Comparison of ENCODE assay signal across 21 cellular contexts in the genomic region with DNA sequence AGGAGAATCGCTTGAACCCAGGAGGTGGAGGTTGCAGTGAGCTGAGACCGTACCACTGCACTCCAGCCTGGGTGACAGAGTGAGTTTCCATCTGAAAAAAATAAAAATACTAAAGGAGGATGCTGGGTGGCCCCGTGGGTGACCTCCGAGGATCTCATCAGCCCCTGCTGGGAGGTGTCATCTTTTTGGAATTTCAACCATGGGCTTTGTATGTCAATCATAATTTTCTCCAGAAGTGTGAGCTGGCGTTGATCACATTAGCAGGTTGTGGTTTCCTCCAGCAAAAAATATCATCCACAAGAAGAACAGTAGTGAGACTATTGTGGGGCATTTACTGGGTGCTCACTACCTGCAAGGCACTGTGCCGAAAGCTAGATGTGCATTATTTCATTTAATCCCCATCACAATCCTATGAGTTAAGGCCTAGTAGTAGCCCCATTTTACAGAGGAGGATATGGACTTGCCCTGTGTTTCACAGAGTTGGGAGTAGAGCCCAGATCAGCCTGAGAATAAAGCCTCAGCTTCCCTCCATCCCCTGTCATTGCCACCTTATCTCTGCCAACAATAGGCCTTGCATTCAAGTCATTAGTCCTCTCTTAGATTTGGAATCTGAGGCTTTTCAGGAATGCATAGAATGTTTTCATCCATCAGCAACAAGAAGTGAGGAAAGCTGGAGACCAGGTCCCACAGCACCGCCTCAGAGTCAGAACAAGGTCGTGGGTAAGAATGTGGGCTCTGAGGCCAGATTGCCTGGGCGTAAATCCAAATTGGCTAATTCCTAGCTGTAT. TPM values are rescaled to one million over a fixed set of nuclear protein-coding genes. Genes with fewer than 3 reads are reported as not detected.
DNase-seq lines count a peak whose midpoint lies in the region; ATAC-seq and TF ChIP-seq lines count a peak whose summit lies in the region.
"Had no signal": no experiment of that assay in that cellular context is flagged by ENCODE, and none has a peak within 500 bp of the region (broad histone marks: within the 10 kb centered on the region; RNA-seq: fewer than 3 reads in every experiment).

No MANE protein-coding gene starts in this region.

- CTCF ChIA-PET in CD4-positive, alpha-beta memory T cell (lab: Charles Lee; ENCODE audit: partially characterized antibody) = no interaction called here

- TF ChIP-seq POLR2A in heart left ventricle (IDR thresholded peaks at IDR 0.05) = no peak

- no peaks in the 10 kb centered on the region for H3K36me3 Mint-ChIP-seq in CD4-positive, alpha-beta memory T cell
- H3K36me3 Mint-ChIP-seq: activated CD8-positive, alpha-beta memory T cell treated with anti-CD3 and anti-CD28 coated beads, Interleukin-2, amount 10 ng/mL, durations not matched to agents 7 days and 5 days had no signal

- intact Hi-C loops in heart left ventricle (cut with DNase I) = no loop called here
- intact Hi-C loops in CD4-positive, alpha-beta memory T cell (cut with micrococcal nuclease) = no loop called here

- DNase-seq in ELF-1 (ENCODE audit: low read depth, low spot score) (peak; percentile 18), RKO (ENCODE audit: low spot score) (peak; percentile 19), heart left ventricle (peak in 4 of 5 donors; percentile 34 to 81 (median 64)), non-pigmented ciliary epithelial cell (ENCODE audit: low read depth) (peak; percentile 2), GM20000 (ENCODE audit: low spot score) (no peak), HT-29 (ENCODE audit: low spot score) (no peak)
- DNase-seq in CD4-positive, alpha-beta memory T cell = no peak
- DNase-seq: activated B cell treated with CpG ODN at 0.5 μM for 24 hours; activated CD8-positive, alpha-beta memory T cell treated with anti-CD3 and anti-CD28 coated beads, Interleukin-2, amount 10 ng/mL, durations not matched to agents 7 days and 5 days; activated gamma-delta T cell treated with Interleukin-2 at 50 U/mL for 16 hours; DMS79 treated with DMSO at 0.1 percent for 48 hours; NCI-H510A; posterior cingulate gyrus; stimulated activated CD4-positive, alpha-beta T cell treated with anti-CD3 and anti-CD28 coated beads, Interleukin-12 subunit alpha, Interleukin-12 subunit beta, amount 100 ng/mL, for 4 hours; stimulated activated naive CD8-positive, alpha-beta T cell treated with anti-CD3 and anti-CD28 coated beads, Interleukin-15, amount 100 ng/mL, for 72 hours had no signal

- H3K27me3 Mint-ChIP-seq in CD4-positive, alpha-beta memory T cell = peaks cover 2 to 3% of the 10 kb centered on the region in 2 donors
- H3K27me3 Mint-ChIP-seq: activated CD8-positive, alpha-beta memory T cell treated with anti-CD3 and anti-CD28 coated beads, Interleukin-2, amount 10 ng/mL, durations not matched to agents 7 days and 5 days; stimulated activated naive CD8-positive, alpha-beta T cell treated with anti-CD3 and anti-CD28 coated beads, Interleukin-15, amount 100 ng/mL, for 72 hours had no signal

- WGBS in heart left ventricle, 4 donors = 33 to 45% (median 44%) methylated on average over 9 of the region's 9 CpGs

- ATAC-seq in heart left ventricle (peak; percentile 91 to 94 (median 92)), GM21390 (IDR thresholded peaks at IDR 0.05; ENCODE audit: unreplicated experiment) (no peak)
- ATAC-seq: activated CD8-positive, alpha-beta memory T cell treated with anti-CD3 and anti-CD28 coated beads, Interleukin-2, amount 10 ng/mL, durations not matched to agents 7 days and 5 days; GM12878; HCT116; stimulated activated naive CD8-positive, alpha-beta T cell treated with anti-CD3 and anti-CD28 coated beads, Interleukin-15, amount 100 ng/mL, for 72 hours had no signal

- no peaks in the 10 kb centered on the region for H3K27me3 ChIP-seq in heart left ventricle
- H3K27me3 ChIP-seq in CD4-positive, alpha-beta memory T cell (ENCODE audit: insufficient read depth, low read length) = no peaks in the 10 kb centered on the region

- H3K4me1 ChIP-seq in heart left ventricle = peaks cover 0 to 7% (median 0%) of the 10 kb centered on the region in 12 donors
- no peaks in the 10 kb centered on the region for H3K4me1 ChIP-seq in CD4-positive, alpha-beta memory T cell (ENCODE audit: insufficient read depth, low read length)

- POLR2A ChIA-PET in CD4-positive, alpha-beta memory T cell (lab: Charles Lee; ENCODE audit: partially characterized antibody) = no interaction called here

- no peak overlapping the region for H3K4me3 Mint-ChIP-seq in CD4-positive, alpha-beta memory T cell
- H3K4me3 Mint-ChIP-seq: activated B cell treated with CpG ODN at 0.5 μM for 24 hours; activated CD8-positive, alpha-beta memory T cell treated with anti-CD3 and anti-CD28 coated beads, Interleukin-2, amount 10 ng/mL, durations not matched to agents 7 days and 5 days; stimulated activated naive CD8-positive, alpha-beta T cell treated with anti-CD3 and anti-CD28 coated beads, Interleukin-15, amount 100 ng/mL, for 72 hours had no signal

- no peaks in the 10 kb centered on the region for H3K4me1 Mint-ChIP-seq in CD4-positive, alpha-beta memory T cell
- H3K4me1 Mint-ChIP-seq: activated B cell treated with CpG ODN at 0.5 μM for 24 hours; activated CD8-positive, alpha-beta memory T cell treated with anti-CD3 and anti-CD28 coated beads, Interleukin-2, amount 10 ng/mL, durations not matched to agents 7 days and 5 days; stimulated activated naive CD8-positive, alpha-beta T cell treated with anti-CD3 and anti-CD28 coated beads, Interleukin-15, amount 100 ng/mL, for 72 hours had no signal

- TF ChIP-seq CTCF in heart left ventricle (IDR thresholded peaks at IDR 0.05) (no peak), GM20000 (IDR thresholded peaks at IDR 0.05; ENCODE audit: extremely low read depth, missing control alignments) (no peak)

- no peaks in the 10 kb centered on the region for H3K36me3 ChIP-seq in heart left ventricle
- no peaks in the 10 kb centered on the region for H3K36me3 ChIP-seq in CD4-positive, alpha-beta memory T cell (ENCODE audit: insufficient read depth, low read length)

- H3K9me3 Mint-ChIP-seq in CD4-positive, alpha-beta memory T cell = peaks cover 0 to 4% (median 0%) of the 10 kb centered on the region in 8 donors
- H3K9me3 Mint-ChIP-seq: activated B cell treated with CpG ODN at 0.5 μM for 24 hours; stimulated activated naive CD8-positive, alpha-beta T cell treated with anti-CD3 and anti-CD28 coated beads, Interleukin-15, amount 100 ng/mL, for 72 hours had no signal

- peak overlapping the region in 2 of 12 donors; percentile 19 to 65 for H3K27ac ChIP-seq in heart left ventricle
- H3K27ac ChIP-seq in CD4-positive, alpha-beta memory T cell (ENCODE audit: low read depth, low read length) = no peak overlapping the region
- H3K27ac ChIP-seq: C4-2B, KMS-11 had no signal

- H3K4me3 ChIP-seq in heart left ventricle = no peak overlapping the region
- H3K4me3 ChIP-seq in CD4-positive, alpha-beta memory T cell (ENCODE audit: low read length in 2 of 2) = no peak overlapping the region
- H3K4me3 ChIP-seq: GM12878 had no signal

- no peaks in the 10 kb centered on the region for H3K9me3 ChIP-seq in heart left ventricle
- no peaks in the 10 kb centered on the region for H3K9me3 ChIP-seq in CD4-positive, alpha-beta memory T cell (ENCODE audit: control insufficient read depth in 1 of 2, low read length in 2 of 2)

- H3K27ac Mint-ChIP-seq in CD4-positive, alpha-beta memory T cell = no peak overlapping the region
- H3K27ac Mint-ChIP-seq: activated B cell treated with CpG ODN at 0.5 μM for 24 hours; activated CD8-positive, alpha-beta memory T cell treated with anti-CD3 and anti-CD28 coated beads, Interleukin-2, amount 10 ng/mL, durations not matched to agents 7 days and 5 days; stimulated activated naive CD8-positive, alpha-beta T cell treated with anti-CD3 and anti-CD28 coated beads, Interleukin-15, amount 100 ng/mL, for 72 hours had no signal

RNA-seq across cellular contexts. Expression of gene SVOP, which starts 39.8 kb away (rescaled TPM):
- 1 to 10 TPM in 6 of 9 donors, under 1 TPM in 3; 0.25 to 5.3 (median 2.2) TPM for total RNA-seq in heart left ventricle
- 1 to 10 TPM in 1 of 2 donors, under 1 TPM in 1; 0.14 to 3.1 TPM for polyA plus RNA-seq in heart left ventricle
- total RNA-seq in CD4-positive, alpha-beta memory T cell = not detected
- polyA plus RNA-seq in CD4-positive, alpha-beta memory T cell = not detected
- total RNA-seq in HT-29 (2014; rRNA removed; shearing (Covaris generic)) = 0.03 TPM in 1 of 2 replicates, not detected in the other
- total RNA-seq: activated B cell treated with CpG ODN at 0.5 μM for 24 hours; activated CD8-positive, alpha-beta memory T cell treated with anti-CD3 and anti-CD28 coated beads, Interleukin-2, amount 10 ng/mL, durations not matched to agents 7 days and 5 days had no signal
- polyA plus RNA-seq: GM12878, keratinocyte had no signal

Comparison
In these comparisons a context has a peak if more than half of its experiments do, and no peak if none do; other contexts are left out.
1. DNase-seq: peak in ELF-1 (single experiment), RKO (single experiment), heart left ventricle (4 of 5) and non-pigmented ciliary epithelial cell (single experiment); none in CD4-positive, alpha-beta memory T cell (0 of 5), GM20000 (single experiment) and HT-29 (single experiment).